In the genomic region with DNA sequence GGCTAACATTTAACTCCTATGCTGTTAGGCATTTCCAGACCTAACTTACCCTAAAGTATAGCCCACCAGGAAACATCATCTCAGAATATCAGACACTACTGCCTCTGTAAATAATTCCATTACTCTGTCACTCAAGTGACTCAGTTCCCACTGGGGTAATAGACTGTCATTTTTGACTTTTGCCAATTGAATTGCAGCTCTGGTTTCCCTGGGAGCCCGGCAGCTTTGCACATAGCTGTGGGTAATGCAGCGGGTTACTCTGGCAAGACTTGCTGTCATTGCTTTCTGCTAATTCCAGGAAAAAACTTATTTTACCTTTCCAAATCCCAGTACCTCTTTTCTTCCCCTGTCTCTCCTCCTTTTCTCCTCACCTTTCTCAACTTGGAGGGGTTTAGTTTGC, we compare ENCODE assay signal across 19 cellular contexts.
"Had no signal": no experiment of that assay in that cellular context is flagged by ENCODE, and none has a peak within 500 bp of the region (broad histone marks: within the 10 kb centered on the region; RNA-seq: fewer than 3 reads in every experiment).

No MANE protein-coding gene starts in this region.

- H3K27me3 ChIP-seq: adrenal gland, body of pancreas, gastroesophageal sphincter, ovary, sigmoid colon, stomach had no signal

- ATAC-seq: activated CD4-positive, CD25-positive, alpha-beta regulatory T cell treated with anti-CD3 and anti-CD28 coated beads, Interleukin-2, amount 50 U/mL, for 24 hours; activated T-helper 17 cell treated with anti-CD3 and anti-CD28 coated beads, Interleukin-2, amount 50 U/mL, for 72 hours; body of pancreas; gastroesophageal sphincter had no signal

- DNase-seq: activated CD4-positive, alpha-beta memory T cell treated with anti-CD3 and anti-CD28 coated beads, Interleukin-2, amount 10 ng/mL, durations not matched to agents 7 days and 5 days; activated CD8-positive, alpha-beta memory T cell treated with anti-CD3 and anti-CD28 coated beads, Interleukin-2, amount 50 U/mL, for 48 hours; activated naive CD4-positive, alpha-beta T cell treated with anti-CD3 and anti-CD28 coated beads for 36 hours; adrenal gland; body of pancreas; central memory CD4-positive, alpha-beta T cell; effector CD8-positive, alpha-beta T cell; nephron progenitor cell; ovary; sigmoid colon; stimulated activated CD4-positive, alpha-beta T cell treated with anti-CD3 and anti-CD28 coated beads, Interleukin-12 subunit alpha, Interleukin-12 subunit beta, amount 100 ng/mL, for 4 hours; stimulated activated CD4-positive, alpha-beta T cell treated with anti-CD3 and anti-CD28 coated beads, Interleukin-2, amount 100 ng/mL, for 48 hours; stomach; T-helper 2 cell had no signal

- H3K27ac ChIP-seq: adrenal gland, body of pancreas, coronary artery, ovary, sigmoid colon, stomach, thoracic aorta had no signal

- H3K4me3 Mint-ChIP-seq: activated CD4-positive, alpha-beta memory T cell treated with anti-CD3 and anti-CD28 coated beads, Interleukin-2, amount 10 ng/mL, durations not matched to agents 7 days and 5 days; activated naive CD4-positive, alpha-beta T cell treated with anti-CD3 and anti-CD28 coated beads for 36 hours; activated T-helper 17 cell treated with anti-CD3 and anti-CD28 coated beads, Interleukin-2, amount 50 U/mL, for 72 hours; nephron progenitor cell had no signal

- H3K9me3 Mint-ChIP-seq: activated CD4-positive, alpha-beta memory T cell treated with anti-CD3 and anti-CD28 coated beads, Interleukin-2, amount 10 ng/mL, durations not matched to agents 7 days and 5 days; activated naive CD4-positive, alpha-beta T cell treated with anti-CD3 and anti-CD28 coated beads for 36 hours; activated T-helper 17 cell treated with anti-CD3 and anti-CD28 coated beads, Interleukin-2, amount 50 U/mL, for 72 hours; nephron progenitor cell had no signal

- H3K27me3 Mint-ChIP-seq: activated T-helper 17 cell treated with anti-CD3 and anti-CD28 coated beads, Interleukin-2, amount 50 U/mL, for 72 hours had no signal

- H3K9me3 ChIP-seq: adrenal gland, body of pancreas, gastroesophageal sphincter, ovary, sigmoid colon, stomach, thoracic aorta had no signal

- H3K4me3 ChIP-seq: adrenal gland, body of pancreas, coronary artery, gastroesophageal sphincter, ovary, sigmoid colon, stomach, thoracic aorta had no signal

- H3K36me3 ChIP-seq: adrenal gland, gastroesophageal sphincter, ovary, sigmoid colon, stomach, thoracic aorta had no signal

- H3K27ac Mint-ChIP-seq: activated CD4-positive, alpha-beta memory T cell treated with anti-CD3 and anti-CD28 coated beads, Interleukin-2, amount 10 ng/mL, durations not matched to agents 7 days and 5 days; activated naive CD4-positive, alpha-beta T cell treated with anti-CD3 and anti-CD28 coated beads for 36 hours; activated T-helper 17 cell treated with anti-CD3 and anti-CD28 coated beads, Interleukin-2, amount 50 U/mL, for 72 hours; nephron progenitor cell had no signal
